Comparison of ENCODE assay signal across 22 cellular contexts in the genomic region with DNA sequence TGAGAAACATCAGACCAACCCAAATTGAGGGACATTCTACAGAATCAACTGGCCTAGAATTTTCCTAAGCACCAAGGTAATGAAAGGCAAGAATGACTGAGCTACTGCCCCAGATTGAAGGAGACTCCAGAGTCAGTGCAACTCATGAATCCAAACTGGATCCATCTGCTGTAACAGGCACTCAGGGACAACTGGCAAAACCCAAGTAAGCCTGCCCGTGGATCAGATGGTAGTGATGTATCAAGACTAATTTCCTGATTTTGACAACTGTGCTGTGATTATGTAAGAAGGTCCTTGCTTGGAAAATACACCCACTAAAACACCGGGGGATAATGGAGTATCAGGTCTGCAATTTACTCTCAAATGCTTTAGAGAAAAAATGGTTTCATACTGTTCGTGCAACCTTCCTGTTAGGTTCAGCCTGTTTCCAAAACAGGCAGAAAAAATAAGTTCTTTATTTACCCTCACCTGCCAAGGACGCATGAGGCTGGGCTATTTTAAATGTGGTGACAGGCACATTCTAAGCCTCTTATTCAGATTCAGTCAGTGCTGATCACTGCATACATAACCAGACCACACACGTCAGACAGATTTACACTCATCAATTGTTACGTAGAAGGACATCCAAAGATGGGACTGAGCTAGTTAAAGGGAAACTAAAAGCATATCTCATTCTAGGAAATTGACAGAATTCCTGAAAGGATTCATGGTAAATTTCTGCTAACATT. TPM values are rescaled to one million over a fixed set of nuclear protein-coding genes. Genes with fewer than 3 reads are reported as not detected.
DNase-seq lines count a peak whose midpoint lies in the region; ATAC-seq and TF ChIP-seq lines count a peak whose summit lies in the region.
"Had no signal": no experiment of that assay in that cellular context is flagged by ENCODE, and none has a peak within 500 bp of the region (broad histone marks: within the 10 kb centered on the region; RNA-seq: fewer than 3 reads in every experiment).

No MANE protein-coding gene starts in this region.

- ATAC-seq in activated naive CD8-positive, alpha-beta T cell treated with anti-CD3 and anti-CD28 coated beads, Interleukin-2, amount 50 U/mL, for 24 hours, result no peak
- ATAC-seq: A549, K562, natural killer cell, upper lobe of right lung had no signal

- no peak for DNase-seq in activated naive CD4-positive, alpha-beta T cell treated with anti-CD3 and anti-CD28 coated beads, Interleukin-2, amount 50 U/mL, for 16 hours
- DNase-seq in activated naive CD8-positive, alpha-beta T cell treated with anti-CD3 and anti-CD28 coated beads, Interleukin-2, amount 50 U/mL, for 24 hours, result no peak
- DNase-seq in glutamatergic neuron (no peak), pons (ENCODE audit: low spot score) (no peak), nephron progenitor cell (no peak)
- DNase-seq in activated CD4-positive, alpha-beta memory T cell treated with anti-CD3 and anti-CD28 coated beads for 36 hours, result no peak
- DNase-seq: activated naive CD4-positive, alpha-beta T cell treated with Interleukin-2 at 50 U/mL for 16 hours; CD4-positive, alpha-beta memory T cell; effector memory CD4-positive, alpha-beta T cell; natural killer cell; NCI-H1417 treated with DMSO at 0.1 percent for 48 hours; NCI-H345; stimulated activated naive CD4-positive, alpha-beta T cell treated with Interleukin-2 at 50 U/mL for 16 hours; upper lobe of right lung had no signal

- peaks cover 73% of the 10 kb centered on the region for H3K4me1 Mint-ChIP-seq in activated naive CD4-positive, alpha-beta T cell treated with anti-CD3 and anti-CD28 coated beads, Interleukin-2, amount 50 U/mL, for 24 hours
- H3K4me1 Mint-ChIP-seq in activated naive CD8-positive, alpha-beta T cell treated with anti-CD3 and anti-CD28 coated beads, Interleukin-2, amount 50 U/mL, for 24 hours, result peaks cover 52% of the 10 kb centered on the region
- H3K4me1 Mint-ChIP-seq in glutamatergic neuron (ENCODE audit: low read depth, unreplicated experiment) (peaks cover 34% of the 10 kb centered on the region), nephron progenitor cell (peaks cover 23% of the 10 kb centered on the region)
- peaks cover 54% of the 10 kb centered on the region for H3K4me1 Mint-ChIP-seq in activated CD4-positive, alpha-beta memory T cell treated with anti-CD3 and anti-CD28 coated beads for 36 hours (ENCODE audit: low read depth)

- H3K4me3 Mint-ChIP-seq in activated naive CD4-positive, alpha-beta T cell treated with anti-CD3 and anti-CD28 coated beads, Interleukin-2, amount 50 U/mL, for 24 hours, result no peak overlapping the region
- H3K4me3 Mint-ChIP-seq in activated naive CD8-positive, alpha-beta T cell treated with anti-CD3 and anti-CD28 coated beads, Interleukin-2, amount 50 U/mL, for 24 hours, result no peak overlapping the region
- H3K4me3 Mint-ChIP-seq in glutamatergic neuron (ENCODE audit: unreplicated experiment) (no peak overlapping the region), nephron progenitor cell (no peak overlapping the region)
- no peak overlapping the region for H3K4me3 Mint-ChIP-seq in activated CD4-positive, alpha-beta memory T cell treated with anti-CD3 and anti-CD28 coated beads for 36 hours
- H3K4me3 Mint-ChIP-seq: central memory CD8-positive, alpha-beta T cell; natural killer cell had no signal

- no peak for TF ChIP-seq CTCF in glutamatergic neuron (IDR thresholded peaks at IDR 0.05; ENCODE audit: partially characterized antibody, unreplicated experiment)
- no peak for TF ChIP-seq CTCF in nephron progenitor cell (IDR thresholded peaks at IDR 0.05)

- H3K27me3 Mint-ChIP-seq in activated naive CD4-positive, alpha-beta T cell treated with anti-CD3 and anti-CD28 coated beads, Interleukin-2, amount 50 U/mL, for 24 hours, result no peaks in the 10 kb centered on the region
- H3K27me3 Mint-ChIP-seq in activated naive CD8-positive, alpha-beta T cell treated with anti-CD3 and anti-CD28 coated beads, Interleukin-2, amount 50 U/mL, for 24 hours, result no peaks in the 10 kb centered on the region
- peaks cover 7% of the 10 kb centered on the region for H3K27me3 Mint-ChIP-seq in glutamatergic neuron (ENCODE audit: unreplicated experiment)
- no peaks in the 10 kb centered on the region for H3K27me3 Mint-ChIP-seq in activated CD4-positive, alpha-beta memory T cell treated with anti-CD3 and anti-CD28 coated beads for 36 hours
- peaks cover 4% of the 10 kb centered on the region for H3K27me3 Mint-ChIP-seq in nephron progenitor cell (ENCODE audit: low read depth, poor library complexity)
- H3K27me3 Mint-ChIP-seq: CD4-positive, alpha-beta memory T cell; central memory CD8-positive, alpha-beta T cell had no signal

- peak overlapping the region in 2 of 3 donors; percentile 17 to 28 for H3K9ac ChIP-seq in skeletal muscle tissue (ENCODE audit: low read depth in 1 of 3, low read length in 3 of 3)

- intact Hi-C loops in activated CD4-positive, alpha-beta memory T cell treated with anti-CD3 and anti-CD28 coated beads for 36 hours (cut with micrococcal nuclease), result no loop called here

- H3K27ac ChIP-seq in skeletal muscle tissue (ENCODE audit: low read depth, low read length), result peak overlapping the region; percentile 68
- H3K27ac ChIP-seq: A549, HL-60, upper lobe of right lung had no signal

- peaks cover 17 to 42% (median 41%) of the 10 kb centered on the region in 3 donors for H3K4me1 ChIP-seq in skeletal muscle tissue (ENCODE audit: control insufficient read depth in 3 of 3, insufficient read depth in 3 of 3, low read length in 3 of 3)
- H3K4me1 ChIP-seq: A549 had no signal

- H3K4me3 ChIP-seq in skeletal muscle tissue (ENCODE audit: low read length in 3 of 3), result no peak overlapping the region
- H3K4me3 ChIP-seq: A549, K562, upper lobe of right lung had no signal

- CTCF ChIA-PET in activated CD4-positive, alpha-beta memory T cell treated with anti-CD3 and anti-CD28 coated beads for 36 hours (lab: Charles Lee), result interaction anchor here (1.2 to 1.3 kb wide), 2 partner anchors 21 to 66 kb away, joined by 3 read pairs; no protein-coding TSS in a partner anchor

- no peaks in the 10 kb centered on the region for H3K9me3 ChIP-seq in skeletal muscle tissue (ENCODE audit: control insufficient read depth in 3 of 3, low read length in 3 of 3)
- H3K9me3 ChIP-seq: A549, upper lobe of right lung had no signal

- H3K9me3 Mint-ChIP-seq in activated naive CD4-positive, alpha-beta T cell treated with anti-CD3 and anti-CD28 coated beads, Interleukin-2, amount 50 U/mL, for 24 hours, result no peaks in the 10 kb centered on the region
- no peaks in the 10 kb centered on the region for H3K9me3 Mint-ChIP-seq in activated naive CD8-positive, alpha-beta T cell treated with anti-CD3 and anti-CD28 coated beads, Interleukin-2, amount 50 U/mL, for 24 hours
- H3K9me3 Mint-ChIP-seq in glutamatergic neuron (ENCODE audit: unreplicated experiment) (peaks cover 2% of the 10 kb centered on the region), nephron progenitor cell (no peaks in the 10 kb centered on the region)
- no peaks in the 10 kb centered on the region for H3K9me3 Mint-ChIP-seq in activated CD4-positive, alpha-beta memory T cell treated with anti-CD3 and anti-CD28 coated beads for 36 hours
- H3K9me3 Mint-ChIP-seq: CD4-positive, alpha-beta memory T cell; central memory CD8-positive, alpha-beta T cell; natural killer cell had no signal

- no peaks in the 10 kb centered on the region for H3K27me3 ChIP-seq in skeletal muscle tissue (ENCODE audit: control insufficient read depth in 3 of 3, insufficient read depth in 3 of 3, low read length in 3 of 3)
- H3K27me3 ChIP-seq: upper lobe of right lung had no signal

- peaks cover 0 to 10% (median 9%) of the 10 kb centered on the region in 3 donors for H3K36me3 ChIP-seq in skeletal muscle tissue (ENCODE audit: control insufficient read depth in 3 of 3, insufficient read depth in 3 of 3, low read length in 3 of 3)

- POLR2A ChIA-PET in activated CD4-positive, alpha-beta memory T cell treated with anti-CD3 and anti-CD28 coated beads for 36 hours (lab: Charles Lee), result no interaction called here

- H3K27ac Mint-ChIP-seq in activated naive CD4-positive, alpha-beta T cell treated with anti-CD3 and anti-CD28 coated beads, Interleukin-2, amount 50 U/mL, for 24 hours, result peak overlapping the region; percentile 46
- peak overlapping the region; percentile 20 for H3K27ac Mint-ChIP-seq in activated naive CD8-positive, alpha-beta T cell treated with anti-CD3 and anti-CD28 coated beads, Interleukin-2, amount 50 U/mL, for 24 hours
- H3K27ac Mint-ChIP-seq in glutamatergic neuron (ENCODE audit: unreplicated experiment) (peak overlapping the region; percentile 41), nephron progenitor cell (no peak overlapping the region)
- H3K27ac Mint-ChIP-seq in activated CD4-positive, alpha-beta memory T cell treated with anti-CD3 and anti-CD28 coated beads for 36 hours, result no peak overlapping the region

- H3K36me3 Mint-ChIP-seq in activated naive CD4-positive, alpha-beta T cell treated with anti-CD3 and anti-CD28 coated beads, Interleukin-2, amount 50 U/mL, for 24 hours, result peaks cover 4% of the 10 kb centered on the region
- peaks cover 8% of the 10 kb centered on the region for H3K36me3 Mint-ChIP-seq in activated naive CD8-positive, alpha-beta T cell treated with anti-CD3 and anti-CD28 coated beads, Interleukin-2, amount 50 U/mL, for 24 hours (ENCODE audit: low read depth)
- H3K36me3 Mint-ChIP-seq in glutamatergic neuron (ENCODE audit: unreplicated experiment), result no peaks in the 10 kb centered on the region
- H3K36me3 Mint-ChIP-seq in activated CD4-positive, alpha-beta memory T cell treated with anti-CD3 and anti-CD28 coated beads for 36 hours, result peaks cover 8% of the 10 kb centered on the region
- H3K36me3 Mint-ChIP-seq in nephron progenitor cell (ENCODE audit: low read depth), result peaks cover 5% of the 10 kb centered on the region
- H3K36me3 Mint-ChIP-seq: natural killer cell had no signal

RNA-seq across cellular contexts. Expression of gene MBTPS1, which starts 7.0 kb away (rescaled TPM):
- total RNA-seq in glutamatergic neuron (ENCODE audit: unreplicated experiment), result 105 TPM
- 76.7 TPM for total RNA-seq in skeletal muscle tissue
- total RNA-seq in activated CD4-positive, alpha-beta memory T cell treated with anti-CD3 and anti-CD28 coated beads for 36 hours, result 10 to 100 TPM; 37.5 to 37.6 TPM

RNA-seq across cellular contexts. Expression of gene HSDL1, which starts 35.2 kb away (rescaled TPM):
- total RNA-seq in glutamatergic neuron (ENCODE audit: unreplicated experiment) (81.7 TPM), skeletal muscle tissue (17.2 TPM)
- total RNA-seq in activated CD4-positive, alpha-beta memory T cell treated with anti-CD3 and anti-CD28 coated beads for 36 hours, result 10 to 100 TPM; 13.1 to 13.8 TPM

RNA-seq across cellular contexts. Expression of gene DNAAF1, which starts 35.3 kb away (rescaled TPM):
- 0.56 TPM for total RNA-seq in glutamatergic neuron (ENCODE audit: unreplicated experiment)
- total RNA-seq in skeletal muscle tissue, result not detected
- not detected for total RNA-seq in activated CD4-positive, alpha-beta memory T cell treated with anti-CD3 and anti-CD28 coated beads for 36 hours
- total RNA-seq: fibroblast of villous mesenchyme; K562; T-helper 1 cell treated with Interleukin-12 subunit alpha and Interleukin-12 subunit beta and Interleukin-4 antibody, amounts not matched to agents 30 ng/mL and 1 ng/mL, for 36 hours had no signal

Comparison
In these comparisons a context has a peak if more than half of its experiments do, and no peak if none do; other contexts are left out.
1. H3K27ac Mint-ChIP-seq: peak in activated naive CD4-positive, alpha-beta T cell treated with anti-CD3 and anti-CD28 coated beads, Interleukin-2, amount 50 U/mL, for 24 hours (single experiment), activated naive CD8-positive, alpha-beta T cell treated with anti-CD3 and anti-CD28 coated beads, Interleukin-2, amount 50 U/mL, for 24 hours (single experiment) and glutamatergic neuron (single experiment); none in activated CD4-positive, alpha-beta memory T cell treated with anti-CD3 and anti-CD28 coated beads for 36 hours (single experiment) and nephron progenitor cell (single experiment).